20 cellular contexts compared by ENCODE assay signal in genomic region chr1:105073660-105074059, GRCh38.
DNase-seq lines count a peak whose midpoint lies in the region; ATAC-seq and TF ChIP-seq lines count a peak whose summit lies in the region.
"Had no signal": no experiment of that assay in that cellular context is flagged by ENCODE, and none has a peak within 500 bp of the region (broad histone marks: within the 10 kb centered on the region; RNA-seq: fewer than 3 reads in every experiment).

No MANE protein-coding gene starts in this region.

- no peaks in the 10 kb centered on the region for H3K9me3 Mint-ChIP-seq in MCF 10A (ENCODE audit: unreplicated experiment)
- peaks cover 22% of the 10 kb centered on the region for H3K9me3 Mint-ChIP-seq in activated naive CD8-positive, alpha-beta T cell treated with anti-CD3 and anti-CD28 coated beads, Interleukin-2, amount 50 U/mL, for 24 hours

- H3K9ac ChIP-seq in SU-DHL-6 (ENCODE audit: low read length): no peak overlapping the region
- H3K9ac ChIP-seq: BLaER1 treated with 17β-estradiol and CSF1 and Interleukin-3, amounts not matched to agents 10 nM and 100 nM had no signal

- BruUV-seq in MCF 10A (replicated peaks; lab: Mats Ljungman, UMichigan): no TSS peak

- H4K20me1 ChIP-seq in SU-DHL-6 (ENCODE audit: low read depth, low read length): no peaks in the 10 kb centered on the region
- H4K20me1 ChIP-seq: BLaER1 treated with 17β-estradiol and CSF1 and Interleukin-3, amounts not matched to agents 10 nM and 100 nM had no signal

- H3K4me1 ChIP-seq in breast epithelium (no peaks in the 10 kb centered on the region), lower lobe of right lung (no peaks in the 10 kb centered on the region)
- H3K4me1 ChIP-seq: A549; BLaER1 treated with 17β-estradiol and CSF1 and Interleukin-3, amounts not matched to agents 10 nM and 100 nM; Caco-2 had no signal

- no peak overlapping the region for H3K4me3 Mint-ChIP-seq in MCF 10A (ENCODE audit: unreplicated experiment)
- no peak overlapping the region for H3K4me3 Mint-ChIP-seq in activated naive CD8-positive, alpha-beta T cell treated with anti-CD3 and anti-CD28 coated beads, Interleukin-2, amount 50 U/mL, for 24 hours
- H3K4me3 Mint-ChIP-seq: B cell; CD4-positive, alpha-beta T cell; CD8-positive, alpha-beta T cell had no signal

- no peak for ATAC-seq in activated naive CD8-positive, alpha-beta T cell treated with anti-CD3 and anti-CD28 coated beads, Interleukin-2, amount 50 U/mL, for 24 hours
- no peak for ATAC-seq in HG03469 (IDR thresholded peaks at IDR 0.05; ENCODE audit: unreplicated experiment)
- no peak for ATAC-seq in lower lobe of right lung
- ATAC-seq: A549; CD8-positive, alpha-beta T cell had no signal

- H3K27me3 Mint-ChIP-seq in MCF 10A (ENCODE audit: insufficient read depth, unreplicated experiment): no peaks in the 10 kb centered on the region
- no peaks in the 10 kb centered on the region for H3K27me3 Mint-ChIP-seq in activated naive CD8-positive, alpha-beta T cell treated with anti-CD3 and anti-CD28 coated beads, Interleukin-2, amount 50 U/mL, for 24 hours
- H3K27me3 Mint-ChIP-seq: B cell; CD4-positive, alpha-beta T cell had no signal

- no peaks in the 10 kb centered on the region for H3K79me2 ChIP-seq in SU-DHL-6 (ENCODE audit: insufficient read depth, low read length)

- no peaks in the 10 kb centered on the region for H3K36me3 Mint-ChIP-seq in MCF 10A (ENCODE audit: insufficient read depth, unreplicated experiment)
- no peaks in the 10 kb centered on the region for H3K36me3 Mint-ChIP-seq in activated naive CD8-positive, alpha-beta T cell treated with anti-CD3 and anti-CD28 coated beads, Interleukin-2, amount 50 U/mL, for 24 hours (ENCODE audit: low read depth)
- H3K36me3 Mint-ChIP-seq: CD8-positive, alpha-beta T cell had no signal

- peak overlapping the region; percentile 34 for H2AFZ ChIP-seq in SU-DHL-6 (ENCODE audit: low read depth, low read length, severe bottlenecking)

- no peaks in the 10 kb centered on the region for H3K9me3 ChIP-seq in breast epithelium
- H3K9me3 ChIP-seq in SU-DHL-6 (ENCODE audit: insufficient read depth, low read length): no peaks in the 10 kb centered on the region
- no peaks in the 10 kb centered on the region for H3K9me3 ChIP-seq in lower lobe of right lung
- H3K9me3 ChIP-seq: A549, Caco-2 had no signal

- H3K27ac ChIP-seq in breast epithelium (no peak overlapping the region), RWPE1 (no peak overlapping the region), SU-DHL-6 (ENCODE audit: low read depth, low read length) (no peak overlapping the region), lower lobe of right lung (no peak overlapping the region)
- H3K27ac ChIP-seq: 22Rv1; A549; BLaER1 treated with 17β-estradiol and CSF1 and Interleukin-3, amounts not matched to agents 10 nM and 100 nM; C4-2B had no signal

- H3K27ac Mint-ChIP-seq in MCF 10A (ENCODE audit: low read depth, unreplicated experiment): no peak overlapping the region
- no peak overlapping the region for H3K27ac Mint-ChIP-seq in activated naive CD8-positive, alpha-beta T cell treated with anti-CD3 and anti-CD28 coated beads, Interleukin-2, amount 50 U/mL, for 24 hours
- H3K27ac Mint-ChIP-seq: B cell; CD4-positive, alpha-beta T cell; CD8-positive, alpha-beta T cell had no signal

- no peaks in the 10 kb centered on the region for H3F3A ChIP-seq in SU-DHL-6 (ENCODE audit: insufficient read depth)

- no peak overlapping the region for H3K4me2 ChIP-seq in SU-DHL-6 (ENCODE audit: low read depth, low read length, poor library complexity, severe bottlenecking)
- H3K4me2 ChIP-seq: A549; BLaER1 treated with 17β-estradiol and CSF1 and Interleukin-3, amounts not matched to agents 10 nM and 100 nM had no signal

- H3K36me3 ChIP-seq in breast epithelium (no peaks in the 10 kb centered on the region), SU-DHL-6 (ENCODE audit: low read length) (no peaks in the 10 kb centered on the region), lower lobe of right lung (no peaks in the 10 kb centered on the region)
- H3K36me3 ChIP-seq: BLaER1 treated with 17β-estradiol and CSF1 and Interleukin-3, amounts not matched to agents 10 nM and 100 nM had no signal

- H3K27me3 ChIP-seq in breast epithelium (no peaks in the 10 kb centered on the region), SU-DHL-6 (ENCODE audit: low read length) (no peaks in the 10 kb centered on the region), lower lobe of right lung (ENCODE audit: low read depth) (no peaks in the 10 kb centered on the region)
- H3K27me3 ChIP-seq: BLaER1 treated with 17β-estradiol and CSF1 and Interleukin-3, amounts not matched to agents 10 nM and 100 nM had no signal

- no peaks in the 10 kb centered on the region for H3K9me2 ChIP-seq in SU-DHL-6 (replicated peaks; ENCODE audit: insufficient read depth, low read length)

- CTCF ChIA-PET in MCF 10A (lab: Yijun Ruan, JAX): no interaction called here
- CTCF ChIA-PET in RWPE1 (lab: Yijun Ruan, JAX): no interaction called here

- no peak overlapping the region for H3K4me3 ChIP-seq in breast epithelium
- no peak overlapping the region for H3K4me3 ChIP-seq in SU-DHL-6 (ENCODE audit: insufficient read depth, low read length, poor library complexity, severe bottlenecking)
- no peak overlapping the region for H3K4me3 ChIP-seq in epithelial cell of esophagus (ENCODE audit: low read length)
- H3K4me3 ChIP-seq in lower lobe of right lung: no peak overlapping the region
- H3K4me3 ChIP-seq: A549; BLaER1 treated with 17β-estradiol and CSF1 and Interleukin-3, amounts not matched to agents 10 nM and 100 nM had no signal

- no peak for TF ChIP-seq POLR2A in breast epithelium (IDR thresholded peaks at IDR 0.05)

- intact Hi-C loops in MCF 10A (cut with micrococcal nuclease) (no loop called here), breast epithelium (cut with DNase I; ENCODE audit: low total_unique reads) (no loop called here), lower lobe of right lung (cut with DNase I) (no loop called here)

- no peaks in the 10 kb centered on the region for H3K4me1 Mint-ChIP-seq in MCF 10A (ENCODE audit: insufficient read depth, unreplicated experiment)
- H3K4me1 Mint-ChIP-seq in activated naive CD8-positive, alpha-beta T cell treated with anti-CD3 and anti-CD28 coated beads, Interleukin-2, amount 50 U/mL, for 24 hours: no peaks in the 10 kb centered on the region
- H3K4me1 Mint-ChIP-seq: B cell had no signal

- POLR2A ChIA-PET in MCF 10A (lab: Yijun Ruan, JAX) (no interaction called here), RWPE1 (lab: Yijun Ruan, JAX; ENCODE audit: low non-redundant PET) (no interaction called here)

- DNase-seq in MCF 10A (ENCODE audit: unreplicated experiment) (peak; percentile 1), breast epithelium (ENCODE audit: low spot score in 2 of 2) (no peak), RWPE1 (ENCODE audit: low spot score) (peak; percentile 3), epithelial cell of esophagus (ENCODE audit: low read depth) (peak; percentile 76), lower lobe of right lung (no peak)
- DNase-seq in activated naive CD8-positive, alpha-beta T cell treated with anti-CD3 and anti-CD28 coated beads, Interleukin-2, amount 50 U/mL, for 24 hours: no peak
- DNase-seq: AML-193; Caco-2; Calu3; CD4-positive, alpha-beta T cell; CD8-positive, alpha-beta T cell; DMS79 treated with DMSO at 0.1 percent for 48 hours; GF-D8 had no signal

- no peak for TF ChIP-seq CTCF in MCF 10A (IDR thresholded peaks at IDR 0.05; ENCODE audit: unreplicated experiment)
- TF ChIP-seq CTCF in breast epithelium (IDR thresholded peaks at IDR 0.05): no peak
- no peak for TF ChIP-seq CTCF in RWPE1 (conservative IDR thresholded peaks at IDR 0.05; ENCODE audit: low read depth)
- no peak for TF ChIP-seq CTCF in SU-DHL-6 (IDR thresholded peaks at IDR 0.05; ENCODE audit: insufficient read depth, low read length, poor library complexity, severe bottlenecking)
- TF ChIP-seq CTCF in epithelial cell of esophagus (IDR thresholded peaks at IDR 0.05; ENCODE audit: insufficient read depth, low read depth, low read length, missing control alignments): no peak
- TF ChIP-seq CTCF in lower lobe of right lung (IDR thresholded peaks at IDR 0.05): no peak

Comparison
In these comparisons a context has a peak if more than half of its experiments do, and no peak if none do; other contexts are left out.
1. DNase-seq: peak in MCF 10A (single experiment), RWPE1 (single experiment) and epithelial cell of esophagus (single experiment); none in breast epithelium (0 of 2), activated naive CD8-positive, alpha-beta T cell treated with anti-CD3 and anti-CD28 coated beads, Interleukin-2, amount 50 U/mL, for 24 hours (single experiment) and lower lobe of right lung (single experiment).